In the genomic region with DNA sequence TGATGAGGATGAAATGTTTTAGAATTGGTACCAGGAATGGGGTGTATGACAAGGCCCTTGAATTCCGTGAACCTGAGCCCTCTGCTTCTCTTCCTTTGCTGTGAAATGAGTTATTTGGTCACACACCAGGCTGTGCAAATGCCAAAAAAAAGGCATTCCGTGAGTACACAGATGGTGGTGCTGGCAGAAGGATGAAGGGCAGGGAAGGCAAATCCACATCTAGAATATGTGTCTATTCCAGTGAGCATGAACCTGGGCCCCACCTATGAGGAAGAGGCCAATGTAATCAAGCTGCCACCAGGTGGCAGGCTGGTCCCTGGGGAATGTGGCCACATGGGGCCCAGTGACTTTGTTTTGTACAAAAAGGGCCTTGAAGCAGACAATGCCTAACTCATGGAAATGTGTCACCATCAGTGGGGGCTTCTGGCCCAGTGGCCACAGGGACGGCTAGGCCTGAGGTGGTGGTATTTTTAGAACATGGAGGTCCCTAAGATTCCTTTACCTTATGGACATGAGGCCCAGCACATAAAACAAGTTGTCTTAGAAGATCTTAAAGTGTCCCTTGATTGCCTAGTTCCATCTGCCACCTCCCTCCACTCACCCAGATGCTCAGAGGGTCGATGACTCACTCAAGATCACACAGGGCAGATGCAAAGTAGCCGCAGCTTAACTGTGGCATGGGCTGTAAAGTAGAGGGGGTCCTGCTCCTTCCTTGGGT, we compare ENCODE assay signal across 8 cellular contexts. TPM values are rescaled to one million over a fixed set of nuclear protein-coding genes. Genes with fewer than 3 reads are reported as not detected.
A peak's percentile ranks its signal among the peaks of the same experiment; 100 is the strongest.
DNase-seq lines count a peak whose midpoint lies in the region; ATAC-seq and TF ChIP-seq lines count a peak whose summit lies in the region.

No MANE protein-coding gene starts in this region.

- H3K9ac ChIP-seq in OCI-LY1 (ENCODE audit: low read length), result peak overlapping the region; percentile 37; the same call in 1 of the 2 replicates

- no peaks in the 10 kb centered on the region for H3F3A ChIP-seq in OCI-LY1 (ENCODE audit: insufficient read depth, low read length)

- peak; percentile 90 for TF ChIP-seq CTCF in OCI-LY1 (IDR thresholded peaks at IDR 0.05; ENCODE audit: low read length)
- TF ChIP-seq CTCF in esophagus muscularis mucosa (IDR thresholded peaks at IDR 0.05), result peak; percentile 65 to 80 (median 78)
- TF ChIP-seq CTCF in neural crest cell (conservative IDR thresholded peaks at IDR 0.05), result peak; percentile 74

- H3K4me3 ChIP-seq in HAP-1 (no peak overlapping the region), OCI-LY1 (ENCODE audit: low read depth, low read length, poor library complexity, severe bottlenecking) (no peak overlapping the region), esophagus muscularis mucosa (no peak overlapping the region)

- intact Hi-C loops in esophagus muscularis mucosa (cut with DNase I), result loop anchor here (5.0 kb wide), 2 partner anchors 36 to 284 kb away; a partner anchor contains a TSS

- no peaks in the 10 kb centered on the region for H3K79me2 ChIP-seq in OCI-LY1 (ENCODE audit: insufficient read depth, low read length)

- peaks cover 3% of the 10 kb centered on the region; the same call in 1 of the 2 replicates for H3K4me1 ChIP-seq in HAP-1
- peaks cover 33% of the 10 kb centered on the region for H3K4me1 ChIP-seq in OCI-LY1 (ENCODE audit: insufficient read depth, low read length, severe bottlenecking)
- peaks cover 9 to 19% (median 14%) of the 10 kb centered on the region in 4 donors for H3K4me1 ChIP-seq in esophagus muscularis mucosa

- H3K4me2 ChIP-seq in OCI-LY1 (ENCODE audit: low read length), result peak overlapping the region; percentile 26; the same call in 1 of the 2 replicates

- H4K20me1 ChIP-seq in OCI-LY1 (ENCODE audit: insufficient read depth, low read length), result no peaks in the 10 kb centered on the region

- no peaks in the 10 kb centered on the region for H3K27me3 ChIP-seq in HAP-1 (ENCODE audit: low read depth)
- no peaks in the 10 kb centered on the region; the same call in 1 of the 2 replicates for H3K27me3 ChIP-seq in OCI-LY1 (ENCODE audit: insufficient read depth, low read length)
- H3K27me3 ChIP-seq in esophagus muscularis mucosa, result no peaks in the 10 kb centered on the region

- H3K27ac ChIP-seq in OCI-LY1 (ENCODE audit: low read depth, low read length, poor library complexity, severe bottlenecking) (peak overlapping the region; percentile 64), esophagus muscularis mucosa (replicated peaks in 1 of 4) (no peak overlapping the region)

- in situ Hi-C loops in HAP-1 (cut with MboI; ENCODE audit: low sequenced_read_pairs), result loop anchor here (25.0 kb wide), 1 partner anchor 279 kb away; no protein-coding TSS in a partner anchor

- ATAC-seq in HG03196 (IDR thresholded peaks at IDR 0.05; ENCODE audit: unreplicated experiment), result no peak

- H3K4me3 Mint-ChIP-seq in neural crest cell, result peak overlapping the region; percentile 76

- WGBS in esophagus muscularis mucosa, result 82% methylated on average over 5 of the region's 5 CpGs

- peak overlapping the region; percentile 89 for H3K27ac Mint-ChIP-seq in neural crest cell (ENCODE audit: unreplicated experiment)

- no peaks in the 10 kb centered on the region for H3K9me2 ChIP-seq in OCI-LY1 (ENCODE audit: low read depth, low read length)

- TF ChIP-seq EP300 in esophagus muscularis mucosa (IDR thresholded peaks at IDR 0.05), result no peak

- no peaks in the 10 kb centered on the region for H3K36me3 ChIP-seq in HAP-1 (replicated peaks)
- H3K36me3 ChIP-seq in OCI-LY1 (ENCODE audit: insufficient read depth, low read length), result peaks cover 6% of the 10 kb centered on the region; the same call in 1 of the 2 replicates
- H3K36me3 ChIP-seq in esophagus muscularis mucosa, result no peaks in the 10 kb centered on the region

- no peaks in the 10 kb centered on the region for H3K36me3 Mint-ChIP-seq in neural crest cell (ENCODE audit: low read depth)

- no peak for TF ChIP-seq POLR2A in esophagus muscularis mucosa (IDR thresholded peaks at IDR 0.05; ENCODE audit: low read depth)

- H3K4me1 Mint-ChIP-seq in neural crest cell, result peaks cover 48% of the 10 kb centered on the region

- H3K9me3 Mint-ChIP-seq in neural crest cell, result no peaks in the 10 kb centered on the region

- H3K9me3 ChIP-seq in HAP-1 (peaks cover 6% of the 10 kb centered on the region; the same call in 1 of the 2 replicates), OCI-LY1 (ENCODE audit: low read length) (peaks cover 7% of the 10 kb centered on the region), esophagus muscularis mucosa (no peaks in the 10 kb centered on the region)

- peaks cover 6% of the 10 kb centered on the region for H3K27me3 Mint-ChIP-seq in neural crest cell (ENCODE audit: low read depth)

- DNase-seq in C1 segment of cervical spinal cord (lab: John Stamatoyannopoulos, UW) (peak in 11 of 14 donors; percentile 9 to 74 (median 47)), HAP-1 (ENCODE audit: low spot score in 2 of 2) (peak; percentile 35 to 76), activated T-cell treated with anti-CD3 and anti-CD28 coated beads for 1 hour (ENCODE audit: low read depth) (peak; percentile 70), esophagus muscularis mucosa (ENCODE audit: extremely low spot score) (no peak), neural crest cell (ENCODE audit: low read depth, low spot score) (peak; percentile 41), superior temporal gyrus (ENCODE audit: extremely low spot score) (peak; percentile 94)

- H2AFZ ChIP-seq in OCI-LY1 (ENCODE audit: low read length), result no peak overlapping the region

RNA-seq across cellular contexts. Expression of a gene that starts 3.9 kb away (rescaled TPM):
- total RNA-seq in esophagus muscularis mucosa (10 to 100 TPM in 3 of 4 donors, 1 to 10 TPM in 1; 6.6 to 18.5 (median 15.0) TPM), neural crest cell (27.4 and 29.2 TPM in 2 replicates)

RNA-seq across cellular contexts. Expression of a gene that starts 5.7 kb away (rescaled TPM):
- 10 to 100 TPM in 2 of 4 donors, 1 to 10 TPM in 2; 3.3 to 16.7 (median 8.5) TPM for total RNA-seq in esophagus muscularis mucosa
- 10.8 and 11.6 TPM in 2 replicates for total RNA-seq in neural crest cell

RNA-seq across cellular contexts. Expression of a gene that starts 34.3 kb away (rescaled TPM):
- total RNA-seq in esophagus muscularis mucosa (1 to 10 TPM; 1.5 to 2.5 (median 1.6) TPM), neural crest cell (8.3 and 9.3 TPM in 2 replicates)

RNA-seq across cellular contexts. Expression of a gene that starts 34.4 kb away (rescaled TPM):
- total RNA-seq in esophagus muscularis mucosa (1 to 10 TPM; 1.2 to 7.1 (median 3.4) TPM), neural crest cell (37.4 and 38.9 TPM in 2 replicates)

RNA-seq across cellular contexts. Expression of a gene that starts 34.4 kb away (rescaled TPM):
- total RNA-seq in esophagus muscularis mucosa (10 to 100 TPM; 32.8 to 85.8 (median 60.0) TPM), neural crest cell (252 and 265 TPM in 2 replicates)
